Comparison of ENCODE assay signal across 10 cellular contexts in the genomic region with DNA sequence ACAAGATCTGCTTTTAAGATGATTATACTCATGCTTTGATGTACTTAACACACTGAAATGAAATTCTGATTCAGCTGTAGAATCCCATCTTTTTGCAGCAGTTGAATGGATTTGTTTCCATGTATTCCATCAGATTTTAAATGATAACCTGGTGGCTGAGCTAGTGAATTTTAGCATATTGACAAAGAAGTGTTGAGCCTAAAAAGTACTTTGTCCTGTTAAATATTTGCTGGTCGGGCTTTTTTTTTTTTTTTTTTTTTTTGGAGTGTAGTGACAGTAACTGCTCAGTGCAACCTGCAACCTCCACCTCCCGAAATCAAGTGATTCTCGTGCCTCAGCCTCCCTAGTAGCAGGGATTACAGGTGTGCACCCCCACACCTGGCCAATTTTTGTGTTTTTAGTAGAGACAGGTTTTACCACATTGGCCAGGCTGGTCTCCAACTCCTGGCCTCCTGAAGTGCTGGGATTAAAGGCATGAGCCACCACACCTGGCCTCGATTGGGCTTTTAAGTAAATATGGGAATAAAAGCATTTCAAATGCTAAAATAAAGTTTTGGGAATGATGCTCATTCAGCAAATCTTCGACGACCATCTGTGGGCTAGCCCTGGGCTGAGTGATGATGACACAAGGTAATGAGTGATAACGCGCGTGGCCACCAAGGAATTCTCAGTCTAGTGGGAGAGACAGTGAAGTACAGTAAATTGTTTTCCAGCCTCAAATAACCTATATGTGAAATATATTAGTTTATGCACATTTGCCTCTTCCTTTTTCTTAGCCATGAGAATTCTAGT. TPM values are rescaled to one million over a fixed set of nuclear protein-coding genes. Genes with fewer than 3 reads are reported as not detected.
DNase-seq lines count a peak whose midpoint lies in the region; ATAC-seq and TF ChIP-seq lines count a peak whose summit lies in the region.
"Had no signal": no experiment of that assay in that cellular context is flagged by ENCODE, and none has a peak within 500 bp of the region (broad histone marks: within the 10 kb centered on the region; RNA-seq: fewer than 3 reads in every experiment).

No MANE protein-coding gene starts in this region.

- H3K4me1 Mint-ChIP-seq in endodermal cell (peaks cover 20% of the 10 kb centered on the region), osteocyte (ENCODE audit: unreplicated experiment) (peaks cover 36% of the 10 kb centered on the region)

- no peak for ATAC-seq in HG03196 (IDR thresholded peaks at IDR 0.05; ENCODE audit: unreplicated experiment)
- ATAC-seq: activated naive CD4-positive, alpha-beta T cell treated with anti-CD3 and anti-CD28 coated beads, Interleukin-2, amount 50 U/mL, for 72 hours had no signal

- H3K9me2 ChIP-seq in GM23248 (ENCODE audit: insufficient read depth) (no peaks in the 10 kb centered on the region), PC-9 (ENCODE audit: insufficient read depth) (no peaks in the 10 kb centered on the region)

- no TSS peak for BruUV-seq in PC-9 (replicated peaks; lab: Mats Ljungman, UMichigan)

- WGBS in GM23248 (ENCODE audit: low coverage in 1 of 2, low lambda C conversion rate in 2 of 2, missing lambda C conversion rate in 2 of 2), 2 experiments, result 92 to 96% methylated on average over 9 of the region's 9 CpGs
- 88 to 92% methylated on average over 7 to 9 of the region's 9 CpGs for WGBS in endodermal cell (ENCODE audit: insufficient coverage in 1 of 2, insufficient read length in 1 of 2), 2 experiments
- WGBS in adrenal gland, 4 donors, result 89 to 92% (median 91%) methylated on average over 9 of the region's 9 CpGs

- H3K36me3 ChIP-seq in GM23248 (ENCODE audit: low read depth), result peaks cover 14% of the 10 kb centered on the region
- H3K36me3 ChIP-seq in PC-9 (ENCODE audit: low read depth), result peaks cover 7% of the 10 kb centered on the region; the same call in 1 of the 2 replicates
- H3K36me3 ChIP-seq in endodermal cell (ENCODE audit: control insufficient read depth, insufficient read depth, low read length), result peaks cover 22% of the 10 kb centered on the region
- peaks cover 0 to 9% of the 10 kb centered on the region in 2 donors for H3K36me3 ChIP-seq in adrenal gland (replicated peaks in 1 of 2)
- H3K36me3 ChIP-seq: prostate gland had no signal

- H3K36me3 Mint-ChIP-seq in endodermal cell (ENCODE audit: low read depth) (peaks cover 13% of the 10 kb centered on the region), osteocyte (ENCODE audit: unreplicated experiment) (peaks cover 10% of the 10 kb centered on the region)

- in situ Hi-C loops in GM23248 (cut with MboI), result no loop called here

- H4K20me1 ChIP-seq in GM23248 (ENCODE audit: insufficient read depth) (0 out of 2 replicates have a peak, but pooled peaks cover 4% of the 10 kb centered on the region), PC-9 (ENCODE audit: insufficient read depth) (peaks cover 19% of the 10 kb centered on the region)

- H3K4me2 ChIP-seq in GM23248 (ENCODE audit: unreplicated experiment) (peak overlapping the region; percentile 80), PC-9 (peak overlapping the region; percentile 82; the same call in 1 of the 2 replicates)

- H3F3A ChIP-seq in GM23248 (ENCODE audit: insufficient read depth), result peaks cover 7% of the 10 kb centered on the region; the same call in 1 of the 2 replicates
- no peaks in the 10 kb centered on the region for H3F3A ChIP-seq in PC-9 (ENCODE audit: insufficient read depth, low read depth)

- CTCF ChIA-PET in PC-9 (lab: Charles Lee), result interaction anchor here (0.6 kb wide), 1 partner anchor 14 kb away, joined by 3 read pairs; no protein-coding TSS in a partner anchor

- H3K27ac ChIP-seq in GM23248 (no peak overlapping the region), PC-9 (no peak overlapping the region), endodermal cell (ENCODE audit: low read depth, low read length) (no peak overlapping the region), adrenal gland (no peak overlapping the region)
- H3K27ac ChIP-seq: prostate gland had no signal

- TF ChIP-seq POLR2A in adrenal gland (IDR thresholded peaks at IDR 0.05), result no peak

- no peak for TF ChIP-seq CTCF in PC-9 (conservative IDR thresholded peaks at IDR 0.05)
- no peak for TF ChIP-seq CTCF in endodermal cell (conservative IDR thresholded peaks at IDR 0.05)
- no peak for TF ChIP-seq CTCF in osteocyte (IDR thresholded peaks at IDR 0.05)
- TF ChIP-seq CTCF in adrenal gland (IDR thresholded peaks at IDR 0.05), result no peak

- H3K4me3 ChIP-seq in GM23248 (peak overlapping the region; percentile 92), PC-9 (no peak overlapping the region; the same call in 1 of the 2 replicates), endodermal cell (ENCODE audit: low read length) (peak overlapping the region; percentile 96), adrenal gland (no peak overlapping the region)

- intact Hi-C loops in PC-9 (cut with micrococcal nuclease; ENCODE audit: unreplicated experiment), result no loop called here
- intact Hi-C loops in adrenal gland (cut with DNase I), result no loop called here

- H3K9ac ChIP-seq in GM23248 (no peak overlapping the region), endodermal cell (ENCODE audit: extremely low read depth, low read length, poor library complexity, severe bottlenecking) (no peak overlapping the region)

- H3K27me3 ChIP-seq in GM23248 (replicated peaks; ENCODE audit: insufficient read depth) (no peaks in the 10 kb centered on the region), PC-9 (ENCODE audit: insufficient read depth, low read depth) (no peaks in the 10 kb centered on the region), endodermal cell (ENCODE audit: control insufficient read depth, insufficient read depth, low read length, poor library complexity, severe bottlenecking) (no peaks in the 10 kb centered on the region), adrenal gland (no peaks in the 10 kb centered on the region)

- DNase-seq in GM23248 (no peak), PC-9 (no peak), endodermal cell (no peak), osteocyte (ENCODE audit: extremely low spot score, unreplicated experiment) (no peak), adrenal gland (no peak), medulla oblongata (ENCODE audit: extremely low spot score) (no peak)
- DNase-seq: effector memory CD4-positive, alpha-beta T cell had no signal

- H2AFZ ChIP-seq in GM23248 (no peak overlapping the region), PC-9 (no peak overlapping the region)

- no peaks in the 10 kb centered on the region for H3K27me3 Mint-ChIP-seq in endodermal cell (ENCODE audit: insufficient read depth)
- no peaks in the 10 kb centered on the region for H3K27me3 Mint-ChIP-seq in osteocyte (ENCODE audit: unreplicated experiment)

- no peak overlapping the region for H3K27ac Mint-ChIP-seq in endodermal cell
- no peak overlapping the region for H3K27ac Mint-ChIP-seq in osteocyte (ENCODE audit: unreplicated experiment)

- POLR2A ChIA-PET in PC-9 (lab: Charles Lee; ENCODE audit: unreplicated experiment), result no interaction called here

- H3K4me1 ChIP-seq in GM23248 (ENCODE audit: insufficient read depth) (peaks cover 12% of the 10 kb centered on the region), PC-9 (replicated peaks; ENCODE audit: insufficient read depth) (peaks cover 9% of the 10 kb centered on the region; the same call in 1 of the 2 replicates), endodermal cell (ENCODE audit: control insufficient read depth, insufficient read depth, low read length) (no peaks in the 10 kb centered on the region), adrenal gland (replicated peaks in 1 of 2) (peaks cover 9 to 27% of the 10 kb centered on the region in 2 donors)
- H3K4me1 ChIP-seq: prostate gland had no signal

- peak overlapping the region; percentile 95 for H3K4me3 Mint-ChIP-seq in endodermal cell
- peak overlapping the region; percentile 36 for H3K4me3 Mint-ChIP-seq in osteocyte (ENCODE audit: unreplicated experiment)

- peaks cover 94% of the 10 kb centered on the region for H3K79me2 ChIP-seq in GM23248 (ENCODE audit: insufficient read depth)
- H3K79me2 ChIP-seq in PC-9 (ENCODE audit: low read depth), result peaks cover 50% of the 10 kb centered on the region

- H3K9me3 ChIP-seq in GM23248 (ENCODE audit: low read depth) (no peaks in the 10 kb centered on the region), PC-9 (ENCODE audit: insufficient read depth, low read depth) (no peaks in the 10 kb centered on the region), endodermal cell (ENCODE audit: control insufficient read depth, low read length) (no peaks in the 10 kb centered on the region), adrenal gland (replicated peaks in 1 of 3) (no peaks in the 10 kb centered on the region)
- H3K9me3 ChIP-seq: prostate gland had no signal

- H3K9me3 Mint-ChIP-seq in endodermal cell, result no peaks in the 10 kb centered on the region
- no peaks in the 10 kb centered on the region for H3K9me3 Mint-ChIP-seq in osteocyte (ENCODE audit: unreplicated experiment)
- H3K9me3 Mint-ChIP-seq: activated naive CD4-positive, alpha-beta T cell treated with anti-CD3 and anti-CD28 coated beads, Interleukin-2, amount 50 U/mL, for 72 hours had no signal

RNA-seq across cellular contexts. Expression of gene ELP2, which starts 2.2 kb away (rescaled TPM):
- total RNA-seq in GM23248 (2014; rRNA removed; shearing (Covaris generic)), result 86.0 and 103 TPM in 2 replicates
- 57.6 and 63.6 TPM in 2 replicates for polyA plus RNA-seq in GM23248 (2016; fragmentation: Nextera tagmentation; extraction: Ambion mirVana)
- 54.2 and 68.3 TPM in 2 replicates for total RNA-seq in PC-9 (2021)
- total RNA-seq in endodermal cell, result 100 to 1,000 TPM; 125 to 129 TPM
- polyA plus RNA-seq in endodermal cell (2013, experiment 1 of 2), result 94.2 TPM
- 79.5 TPM for polyA plus RNA-seq in endodermal cell (2013, experiment 2 of 2)
- total RNA-seq in osteocyte, result 89.9 and 93.4 TPM in 2 replicates
- 10 to 100 TPM; 27.4 to 78.7 (median 61.5) TPM for total RNA-seq in adrenal gland
- 100 to 1,000 TPM in 1 of 3 donors, 10 to 100 TPM in 2; 52.4 to 150 (median 97.4) TPM for polyA plus RNA-seq in adrenal gland

RNA-seq across cellular contexts. Expression of gene SLC39A6, which starts 2.7 kb away (rescaled TPM):
- 104 and 115 TPM in 2 replicates for total RNA-seq in GM23248 (2014; rRNA removed; shearing (Covaris generic))
- polyA plus RNA-seq in GM23248 (2016; fragmentation: Nextera tagmentation; extraction: Ambion mirVana), result 80.5 and 81.1 TPM in 2 replicates
- total RNA-seq in PC-9 (2021), result 14.8 and 20.3 TPM in 2 replicates
- 10 to 100 TPM; 25.7 to 34.1 TPM for total RNA-seq in endodermal cell
- 108 TPM for polyA plus RNA-seq in endodermal cell (2013, experiment 1 of 2)
- 90.6 TPM for polyA plus RNA-seq in endodermal cell (2013, experiment 2 of 2)
- total RNA-seq in osteocyte, result 75.8 and 79.2 TPM in 2 replicates
- total RNA-seq in adrenal gland, result 10 to 100 TPM; 30.5 to 42.9 (median 39.2) TPM
- 10 to 100 TPM in 1 of 3 donors, 1 to 10 TPM in 2; 4.3 to 54.2 (median 6.1) TPM for polyA plus RNA-seq in adrenal gland

RNA-seq across cellular contexts. Expression of gene MOCOS, which starts 55.4 kb away (rescaled TPM):
- 23.6 and 26.2 TPM in 2 replicates for total RNA-seq in GM23248 (2014; rRNA removed; shearing (Covaris generic))
- 14.3 and 17.9 TPM in 2 replicates for polyA plus RNA-seq in GM23248 (2016; fragmentation: Nextera tagmentation; extraction: Ambion mirVana)
- total RNA-seq in PC-9 (2021), result 22.7 and 30.4 TPM in 2 replicates
- total RNA-seq in endodermal cell, result 1 to 10 TPM in 1 of 2 donors, under 1 TPM in 1; 0.51 to 1.4 TPM
- polyA plus RNA-seq in endodermal cell (2013, experiment 1 of 2), result 0.36 TPM
- 0.75 TPM for polyA plus RNA-seq in endodermal cell (2013, experiment 2 of 2)
- 5.2 and 5.5 TPM in 2 replicates for total RNA-seq in osteocyte
- 10 to 100 TPM; 15.3 to 88.1 (median 21.4) TPM for total RNA-seq in adrenal gland
- polyA plus RNA-seq in adrenal gland, result 10 to 100 TPM in 2 of 3 donors, 1 to 10 TPM in 1; 7.6 to 48.1 (median 10.0) TPM

Comparison
In these comparisons a context has a peak if more than half of its experiments do, and no peak if none do; other contexts are left out.
1. H3K4me3 ChIP-seq: peak in GM23248 (single experiment) and endodermal cell (single experiment); none in PC-9 (single experiment) and adrenal gland (0 of 4).